9 cellular contexts compared by ENCODE assay signal in the genomic region with DNA sequence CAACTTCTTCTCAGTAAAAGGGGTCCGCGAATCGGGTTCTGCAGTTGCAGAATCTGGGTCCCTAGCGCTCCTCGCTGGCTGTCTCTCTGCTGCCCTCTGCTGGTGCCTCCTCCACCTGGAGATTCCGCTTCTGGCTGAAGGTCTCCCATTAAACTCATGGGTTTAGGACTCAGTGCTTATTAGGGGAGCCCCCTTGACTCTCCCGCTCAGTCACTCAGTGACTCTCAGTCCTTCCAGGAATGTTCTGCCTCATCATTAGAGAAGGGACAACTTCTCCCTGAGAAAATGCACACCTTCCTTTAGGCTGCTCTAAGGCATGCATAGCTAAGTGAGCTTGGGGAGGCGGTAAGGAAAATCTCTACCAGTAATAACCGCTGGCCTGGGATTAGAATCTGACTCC. TPM values are rescaled to one million over a fixed set of nuclear protein-coding genes. Genes with fewer than 3 reads are reported as not detected.
DNase-seq lines count a peak whose midpoint lies in the region; ATAC-seq and TF ChIP-seq lines count a peak whose summit lies in the region.
"Had no signal": no experiment of that assay in that cellular context is flagged by ENCODE, and none has a peak within 500 bp of the region (broad histone marks: within the 10 kb centered on the region; RNA-seq: fewer than 3 reads in every experiment).

No MANE protein-coding gene starts in this region.

- POLR2A ChIA-PET in BJ (lab: Charles Lee), result interaction anchor here (0.6 kb wide), 1 partner anchor 20 kb away, joined by 4 read pairs; no protein-coding TSS in a partner anchor

- DNase-seq in BJ (ENCODE audit: low read depth), result no peak
- peak; percentile 50 for DNase-seq in NCI-H2171 treated with DMSO at 0.1 percent for 48 hours (lab: John Stamatoyannopoulos, UW)
- peak; percentile 76 for DNase-seq in activated CD4-positive, alpha-beta T cell treated with anti-CD3 and anti-CD28 coated beads, Interleukin-2, amount 50 U/mL, for 1 hour
- peak; percentile 83 for DNase-seq in dermis blood vessel endothelial cell
- peak; percentile 73 to 78 for DNase-seq in memory B cell (ENCODE audit: low spot score in 2 of 2)
- peak; percentile 52 to 56 for DNase-seq in stimulated activated CD8-positive, alpha-beta memory T cell treated with anti-CD3 and anti-CD28 coated beads, Interleukin-4, amount 100 ng/mL, for 1 hour (ENCODE audit: low read depth in 2 of 2, low spot score in 1 of 2)

- H3K36me3 ChIP-seq in BJ (ENCODE audit: control insufficient read depth, insufficient read depth, low read length), result no peaks in the 10 kb centered on the region

- ATAC-seq in GM19463 (IDR thresholded peaks at IDR 0.05; ENCODE audit: unreplicated experiment) (peak; percentile 65), memory B cell (ENCODE audit: low read depth) (peak; percentile 71), HG03521 (IDR thresholded peaks at IDR 0.05; ENCODE audit: unreplicated experiment) (no peak)

- H3K27me3 Mint-ChIP-seq in memory B cell, result peaks cover 15% of the 10 kb centered on the region

- H3K4me3 Mint-ChIP-seq in memory B cell, result no peak overlapping the region

- TF ChIP-seq CTCF in BJ (IDR thresholded peaks at IDR 0.05; ENCODE audit: insufficient read depth, low read depth, low read length), result peak; percentile 97

- H3K27me3 ChIP-seq in BJ (ENCODE audit: control insufficient read depth, insufficient read depth, low read length), result peaks cover 5% of the 10 kb centered on the region; the same call in 1 of the 2 replicates

- H3K36me3 Mint-ChIP-seq in memory B cell, result no peaks in the 10 kb centered on the region

- no peaks in the 10 kb centered on the region for H3K9me3 Mint-ChIP-seq in memory B cell

- CTCF ChIA-PET in BJ (lab: Yijun Ruan, JAX), result interaction anchor here (0.8 to 19.6 kb wide), 28 partner anchors 9 to 565 kb away, joined by 3 to 347 read pairs (median 5); a partner anchor contains a TSS

- H3K4me1 Mint-ChIP-seq in memory B cell, result peaks cover 5% of the 10 kb centered on the region

- H3K27ac Mint-ChIP-seq in memory B cell, result no peak overlapping the region

- H3K4me3 ChIP-seq in BJ (ENCODE audit: low read depth, low read length), result no peak overlapping the region

RNA-seq across cellular contexts. Expression of a gene that starts 7.1 kb away (rescaled TPM):
- polyA plus RNA-seq in BJ (2011; rRNA removed), result not detected in 2 replicates
- not detected in 2 replicates for polyA minus RNA-seq in BJ (2011; rRNA and poly(A)+ RNA removed)
- not detected in 2 replicates for total RNA-seq in dermis blood vessel endothelial cell
- total RNA-seq: temporal lobe had no signal

RNA-seq across cellular contexts. Expression of a gene that starts 25.5 kb away (rescaled TPM):
- polyA plus RNA-seq in BJ (2011; rRNA removed), result 0.67 and 1.2 TPM in 2 replicates
- polyA minus RNA-seq in BJ (2011; rRNA and poly(A)+ RNA removed), result 0.81 and 1.1 TPM in 2 replicates
- 0.28 and 0.51 TPM in 2 replicates for total RNA-seq in dermis blood vessel endothelial cell
- total RNA-seq: temporal lobe had no signal

RNA-seq across cellular contexts. Expression of a gene that starts 55.1 kb away (rescaled TPM):
- 0.02 TPM in 1 of 2 replicates, not detected in the other for polyA plus RNA-seq in BJ (2011; rRNA removed)
- not detected in 2 replicates for polyA minus RNA-seq in BJ (2011; rRNA and poly(A)+ RNA removed)
- under 0.01 and 0.28 TPM in 2 replicates for total RNA-seq in dermis blood vessel endothelial cell
